In the genomic region with DNA sequence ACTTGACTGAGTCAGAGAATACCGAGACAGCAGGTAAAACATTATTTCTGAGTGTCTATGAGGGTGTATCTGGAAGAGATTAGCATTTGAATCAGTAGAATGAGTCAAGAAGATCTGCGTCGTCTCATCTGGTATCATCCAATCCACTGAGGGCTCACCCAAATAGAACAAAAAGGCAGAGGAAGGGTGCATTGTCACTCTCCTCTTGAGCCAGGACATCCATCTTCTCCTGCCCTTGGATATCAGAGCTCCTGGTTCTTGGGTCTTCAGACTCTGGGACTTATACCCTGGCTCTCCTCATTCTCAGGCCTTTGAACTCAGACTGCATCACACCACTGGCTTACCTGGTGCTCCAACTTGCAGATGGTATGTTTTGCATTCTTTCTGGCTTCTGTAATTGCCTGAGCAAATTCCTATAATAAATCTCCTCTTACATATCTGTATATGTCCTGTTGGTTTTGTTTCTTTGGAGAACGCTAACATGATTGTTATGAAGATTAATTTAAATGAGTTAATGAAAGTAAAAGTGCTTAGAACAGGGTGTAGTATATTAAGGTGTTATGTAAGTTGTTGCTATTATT, we compare ENCODE assay signal across 23 cellular contexts. TPM values are rescaled to one million over a fixed set of nuclear protein-coding genes. Genes with fewer than 3 reads are reported as not detected.
A peak's percentile ranks its signal among the peaks of the same experiment; 100 is the strongest.
DNase-seq lines count a peak whose midpoint lies in the region; ATAC-seq and TF ChIP-seq lines count a peak whose summit lies in the region.
"Had no signal": no experiment of that assay in that cellular context is flagged by ENCODE, and none has a peak within 500 bp of the region (broad histone marks: within the 10 kb centered on the region; RNA-seq: fewer than 3 reads in every experiment).

No MANE protein-coding gene starts in this region.

- H3K4me1 Mint-ChIP-seq in MCF 10A (ENCODE audit: insufficient read depth, unreplicated experiment): peaks cover 14% of the 10 kb centered on the region
- H3K4me1 Mint-ChIP-seq: activated T-helper 17 cell treated with anti-CD3 and anti-CD28 coated beads, Interleukin-2, amount 50 U/mL, for 72 hours; CD4-positive, CD25-positive, alpha-beta regulatory T cell; memory B cell had no signal

- WGBS in mammary epithelial cell (ENCODE audit: low coverage, missing lambda C conversion rate): 56% methylated on average over 4 of the region's 4 CpGs

- intact Hi-C loops in mammary epithelial cell (cut with micrococcal nuclease) (loop anchor here (1.0 to 5.0 kb wide), 6 partner anchors 104 to 194 kb away; no protein-coding TSS in a partner anchor), MCF 10A (cut with micrococcal nuclease) (no loop called here)

- no peaks in the 10 kb centered on the region for H3K27me3 ChIP-seq in mammary epithelial cell (ENCODE audit: insufficient read depth, low read length)
- H3K27me3 ChIP-seq: MG63, SJSA1, testis, uterus had no signal

- H3K36me3 ChIP-seq in mammary epithelial cell (ENCODE audit: insufficient read depth, low read length): no peaks in the 10 kb centered on the region
- H3K36me3 ChIP-seq: MG63, SJSA1, uterus had no signal

- no peaks in the 10 kb centered on the region for H3K27me3 Mint-ChIP-seq in MCF 10A (ENCODE audit: insufficient read depth, unreplicated experiment)
- H3K27me3 Mint-ChIP-seq: activated naive CD4-positive, alpha-beta T cell treated with anti-CD3 and anti-CD28 coated beads, Interleukin-2, amount 50 U/mL, for 24 hours; activated T-helper 17 cell treated with anti-CD3 and anti-CD28 coated beads, Interleukin-2, amount 50 U/mL, for 72 hours had no signal

- H3K27ac ChIP-seq in mammary epithelial cell (ENCODE audit: insufficient read depth, low read depth, low read length): peak overlapping the region; percentile 88
- H3K27ac ChIP-seq: 22Rv1, SJSA1 had no signal

- H4K20me1 ChIP-seq in mammary epithelial cell (ENCODE audit: insufficient read depth, low read length): no peaks in the 10 kb centered on the region

- H3K27ac Mint-ChIP-seq in MCF 10A (ENCODE audit: low read depth, unreplicated experiment): no peak overlapping the region
- H3K27ac Mint-ChIP-seq: activated CD8-positive, alpha-beta T cell treated with anti-CD3 and anti-CD28 coated beads for 36 hours; activated naive CD4-positive, alpha-beta T cell treated with anti-CD3 and anti-CD28 coated beads, Interleukin-2, amount 50 U/mL, for 24 hours; activated T-helper 17 cell treated with anti-CD3 and anti-CD28 coated beads, Interleukin-2, amount 50 U/mL, for 72 hours; CD4-positive, CD25-positive, alpha-beta regulatory T cell; memory B cell had no signal

- no peaks in the 10 kb centered on the region for H3K36me3 Mint-ChIP-seq in MCF 10A (ENCODE audit: insufficient read depth, unreplicated experiment)
- H3K36me3 Mint-ChIP-seq: CD4-positive, CD25-positive, alpha-beta regulatory T cell; memory B cell had no signal

- peak overlapping the region; percentile 55 for H3K4me2 ChIP-seq in mammary epithelial cell (ENCODE audit: insufficient read depth, low read depth, low read length)

- in situ Hi-C loops in mammary epithelial cell (cut with MboI; ENCODE audit: low sequenced_read_pairs in 2 of 2): loop anchor here in 1 of 2 donors (25.0 kb wide), 1 partner anchor 161 kb away; no protein-coding TSS in a partner anchor

- H3K4me3 ChIP-seq in mammary epithelial cell (replicated peaks in 1 of 3; ENCODE audit: insufficient read depth in 1 of 3, low read depth in 2 of 3, low read length in 3 of 3): no peak overlapping the region
- H3K4me3 ChIP-seq: MG63, SJSA1, testis, uterus had no signal

- DNase-seq in mammary epithelial cell (peak; percentile 72), MCF 10A (ENCODE audit: unreplicated experiment) (no peak), kidney tubule cell (ENCODE audit: low spot score) (peak; percentile 60), T-helper 2 cell (no peak), NCI-H1930 (lab: John Stamatoyannopoulos, UW) (no peak), dermis blood vessel endothelial cell (no peak)
- DNase-seq: activated CD8-positive, alpha-beta T cell treated with anti-CD3 and anti-CD28 coated beads for 36 hours; caudate nucleus; CD4-positive, CD25-positive, alpha-beta regulatory T cell; KBM-7; MG63; NCI-H2029 treated with DMSO at 0.1 percent for 48 hours; stimulated activated naive CD8-positive, alpha-beta T cell treated with anti-CD3 and anti-CD28 coated beads, Interleukin-15, Interleukin-2, amounts not matched to agents 100 U/mL and 50 U/mL, for 24 hours; T-helper 1 cell; testis; uterus had no signal

- dilution Hi-C loops in mammary epithelial cell (cut with HindIII; ENCODE audit: low sequenced_read_pairs): no loop called here

- H2AFZ ChIP-seq in mammary epithelial cell (ENCODE audit: low read depth, low read length): no peak overlapping the region

- ATAC-seq in esophagus mucosa (peak; percentile 91), HG02763 (IDR thresholded peaks at IDR 0.05; ENCODE audit: unreplicated experiment) (no peak)
- ATAC-seq: activated CD8-positive, alpha-beta T cell treated with anti-CD3 and anti-CD28 coated beads for 36 hours; activated T-helper 17 cell treated with anti-CD3 and anti-CD28 coated beads, Interleukin-2, amount 50 U/mL, for 72 hours; stimulated activated naive CD8-positive, alpha-beta T cell treated with anti-CD3 and anti-CD28 coated beads, Interleukin-15, Interleukin-2, amounts not matched to agents 100 U/mL and 50 U/mL, for 24 hours had no signal

- no peaks in the 10 kb centered on the region for H3K79me2 ChIP-seq in mammary epithelial cell (ENCODE audit: insufficient read depth, low read length)

- no peaks in the 10 kb centered on the region for H3K9me3 ChIP-seq in mammary epithelial cell (replicated peaks; ENCODE audit: insufficient read depth, low read length)
- H3K9me3 ChIP-seq: SJSA1, testis, uterus had no signal

- no peak overlapping the region for H3K9ac ChIP-seq in mammary epithelial cell (ENCODE audit: insufficient read depth, low read length)

- no peaks in the 10 kb centered on the region for H3K9me3 Mint-ChIP-seq in MCF 10A (ENCODE audit: unreplicated experiment)

- BruUV-seq in mammary epithelial cell (replicated peaks; lab: Mats Ljungman, UMichigan) (TSS peak; percentile 90), MCF 10A (replicated peaks; lab: Mats Ljungman, UMichigan) (no TSS peak)

- CTCF ChIA-PET in mammary epithelial cell (lab: Charles Lee; ENCODE audit: low non-redundant PET) (no interaction called here), MCF 10A (lab: Yijun Ruan, JAX) (interaction anchor here (0.6 to 2.0 kb wide), 3 partner anchors 10 to 110 kb away, joined by 4 to 8 read pairs (median 4); no protein-coding TSS in a partner anchor)

- POLR2A ChIA-PET in MCF 10A (lab: Yijun Ruan, JAX): interaction anchor here (0.7 kb wide), 1 partner anchor 164 kb away, joined by 3 read pairs; no protein-coding TSS in a partner anchor

- H3K4me3 Mint-ChIP-seq in MCF 10A (ENCODE audit: unreplicated experiment): no peak overlapping the region
- H3K4me3 Mint-ChIP-seq: activated CD8-positive, alpha-beta T cell treated with anti-CD3 and anti-CD28 coated beads for 36 hours; activated naive CD4-positive, alpha-beta T cell treated with anti-CD3 and anti-CD28 coated beads, Interleukin-2, amount 50 U/mL, for 24 hours; activated T-helper 17 cell treated with anti-CD3 and anti-CD28 coated beads, Interleukin-2, amount 50 U/mL, for 72 hours; CD4-positive, CD25-positive, alpha-beta regulatory T cell; memory B cell had no signal

- peaks cover 14% of the 10 kb centered on the region for H3K4me1 ChIP-seq in mammary epithelial cell (ENCODE audit: insufficient read depth, low read length)
- H3K4me1 ChIP-seq: uterus had no signal

- no peak for TF ChIP-seq CTCF in mammary epithelial cell (conservative IDR thresholded peaks at IDR 0.05 in 1 of 2, IDR thresholded peaks at IDR 0.05 in 1 of 2; ENCODE audit: extremely low read depth in 1 of 2, insufficient read depth in 1 of 2, low read depth in 1 of 2, low read length in 2 of 2)
- no peak for TF ChIP-seq CTCF in MCF 10A (IDR thresholded peaks at IDR 0.05; ENCODE audit: unreplicated experiment)

RNA-seq across cellular contexts. Expression of gene ME3, which starts 49.3 kb away (rescaled TPM):
- 10 to 100 TPM in 1 of 2 donors, not detected in 1; 11.2 TPM for total RNA-seq in mammary epithelial cell
- polyA plus RNA-seq in mammary epithelial cell: 1.4 TPM
- not detected for polyA minus RNA-seq in mammary epithelial cell
- 0.49 TPM in 1 of 2 replicates, not detected in the other for total RNA-seq in MCF 10A (2022)
- 1.8 TPM for total RNA-seq in esophagus mucosa
- total RNA-seq in dermis blood vessel endothelial cell: 25.5 and 37.1 TPM in 2 replicates

Comparison
In these comparisons a context has a peak if more than half of its experiments do, and no peak if none do; other contexts are left out.
1. DNase-seq: peak in mammary epithelial cell (single experiment) and kidney tubule cell (single experiment); none in MCF 10A (single experiment), T-helper 2 cell (0 of 5), NCI-H1930 (0 of 2) and dermis blood vessel endothelial cell (single experiment).